11 cellular contexts compared by ENCODE assay signal in genomic region chr20:57394087-57395082, GRCh38. TPM values are rescaled to one million over a fixed set of nuclear protein-coding genes. Genes with fewer than 3 reads are reported as not detected.
DNase-seq lines count a peak whose midpoint lies in the region; ATAC-seq and TF ChIP-seq lines count a peak whose summit lies in the region.
"Had no signal": no experiment of that assay in that cellular context is flagged by ENCODE, and none has a peak within 500 bp of the region (broad histone marks: within the 10 kb centered on the region; RNA-seq: fewer than 3 reads in every experiment).

No MANE protein-coding gene starts in this region.

- peak overlapping the region; percentile 27 for H3K9ac ChIP-seq in rectal smooth muscle tissue (ENCODE audit: low read length)

- peaks cover 2% of the 10 kb centered on the region for H3K36me3 Mint-ChIP-seq in T-helper 17 cell (ENCODE audit: low read depth)

- H3K27ac ChIP-seq in rectal smooth muscle tissue (ENCODE audit: low read depth, low read length), result peak overlapping the region; percentile 90

- peaks cover 53% of the 10 kb centered on the region for H3K4me1 Mint-ChIP-seq in T-helper 17 cell

- H3K4me1 ChIP-seq in rectal smooth muscle tissue (ENCODE audit: control insufficient read depth, insufficient read depth, low read length), result peaks cover 67% of the 10 kb centered on the region

- peak overlapping the region; percentile 100 for H3K27ac Mint-ChIP-seq in T-helper 17 cell

- H3K9me3 ChIP-seq in T-helper 17 cell (ENCODE audit: control insufficient read depth, low read length, poor library complexity, severe bottlenecking), result no peaks in the 10 kb centered on the region

- DNase-seq in GM12864 (ENCODE audit: low read depth) (no peak), T-helper 17 cell (no peak), Right ventricle myocardium superior (peak; percentile 38), NCI-H345 (lab: John Stamatoyannopoulos, UW) (no peak), T1000 (lab: John Stamatoyannopoulos, UW) (no peak), GM19240 (ENCODE audit: insufficient read length, low spot score) (no peak)
- DNase-seq: effector CD4-positive, alpha-beta T cell; EL; NCI-H446 had no signal

- H3K4me3 ChIP-seq in GM12864 (ENCODE audit: low read depth, low read length) (peak overlapping the region; percentile 92), rectal smooth muscle tissue (ENCODE audit: low read length) (peak overlapping the region; percentile 83)

- peaks cover 18% of the 10 kb centered on the region for H3K36me3 ChIP-seq in rectal smooth muscle tissue (ENCODE audit: control insufficient read depth, insufficient read depth, low read length)

- peak overlapping the region; percentile 96 for H3K4me3 Mint-ChIP-seq in T-helper 17 cell

- intact Hi-C loops in Right ventricle myocardium superior (cut with DNase I), result loop anchor here (5.0 kb wide), 1 partner anchor 63 kb away; no protein-coding TSS in a partner anchor

- TF ChIP-seq CTCF in GM12864 (IDR thresholded peaks at IDR 0.05; ENCODE audit: low read depth, low read length, missing control alignments), result no peak

- H3K27me3 Mint-ChIP-seq in T-helper 17 cell, result no peaks in the 10 kb centered on the region

- no peak for ATAC-seq in T-helper 17 cell
- ATAC-seq in Right ventricle myocardium superior (ENCODE audit: poor library complexity), result no peak
- ATAC-seq in HG02840 (IDR thresholded peaks at IDR 0.05; ENCODE audit: low FRiP score, unreplicated experiment), result no peak

- no peaks in the 10 kb centered on the region for H3K27me3 ChIP-seq in rectal smooth muscle tissue (ENCODE audit: control insufficient read depth, insufficient read depth, low read length)

RNA-seq across cellular contexts. Expression of gene RBM38, which starts 3.2 kb away (rescaled TPM):
- total RNA-seq in T-helper 17 cell (100 to 1,000 TPM; 176 to 257 TPM), Right ventricle myocardium superior (91.5 TPM)

RNA-seq across cellular contexts. Expression of gene RAE1, which starts 43.3 kb away (rescaled TPM):
- total RNA-seq in T-helper 17 cell (10 to 100 TPM; 40.5 to 40.6 TPM), Right ventricle myocardium superior (13.2 TPM)
